Comparison of ENCODE assay signal across 8 cellular contexts in genomic region chr12:81077686-81078441, GRCh38. TPM values are rescaled to one million over a fixed set of nuclear protein-coding genes. Genes with fewer than 3 reads are reported as not detected.
DNase-seq lines count a peak whose midpoint lies in the region; ATAC-seq, FAIRE-seq and TF ChIP-seq lines count a peak whose summit lies in the region.

A gene with protein sequence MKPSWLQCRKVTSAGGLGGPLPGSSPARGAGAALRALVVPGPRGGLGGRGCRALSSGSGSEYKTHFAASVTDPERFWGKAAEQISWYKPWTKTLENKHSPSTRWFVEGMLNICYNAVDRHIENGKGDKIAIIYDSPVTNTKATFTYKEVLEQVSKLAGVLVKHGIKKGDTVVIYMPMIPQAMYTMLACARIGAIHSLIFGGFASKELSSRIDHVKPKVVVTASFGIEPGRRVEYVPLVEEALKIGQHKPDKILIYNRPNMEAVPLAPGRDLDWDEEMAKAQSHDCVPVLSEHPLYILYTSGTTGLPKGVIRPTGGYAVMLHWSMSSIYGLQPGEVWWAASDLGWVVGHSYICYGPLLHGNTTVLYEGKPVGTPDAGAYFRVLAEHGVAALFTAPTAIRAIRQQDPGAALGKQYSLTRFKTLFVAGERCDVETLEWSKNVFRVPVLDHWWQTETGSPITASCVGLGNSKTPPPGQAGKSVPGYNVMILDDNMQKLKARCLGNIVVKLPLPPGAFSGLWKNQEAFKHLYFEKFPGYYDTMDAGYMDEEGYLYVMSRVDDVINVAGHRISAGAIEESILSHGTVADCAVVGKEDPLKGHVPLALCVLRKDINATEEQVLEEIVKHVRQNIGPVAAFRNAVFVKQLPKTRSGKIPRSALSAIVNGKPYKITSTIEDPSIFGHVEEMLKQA (plus strand): TSS chr12:81078079. CDS start chr12:81078121, 42 bp downstream.

- POLR2A ChIA-PET in HepG2 (lab: Yijun Ruan, JAX) = interaction anchor here (0.9 to 2.7 kb wide), 9 partner anchors 8 to 143 kb away, joined by 3 to 17 read pairs (median 6); partner anchors contain the start of gene LIN7A

- H3K9me3 ChIP-seq in HepG2 (ENCODE audit: low read length) (no peaks in the 10 kb centered on the region), MM.1S (replicated peaks; ENCODE audit: insufficient read depth, low read length) (no peaks in the 10 kb centered on the region)

- ATAC-seq in HepG2 (peak; percentile 83), GM18873 (IDR thresholded peaks at IDR 0.05; ENCODE audit: low FRiP score, unreplicated experiment) (no peak), HG02588 (IDR thresholded peaks at IDR 0.05; ENCODE audit: unreplicated experiment) (no peak), HG02798 (IDR thresholded peaks at IDR 0.05; ENCODE audit: poor library complexity, unreplicated experiment) (no peak)

- TF ChIP-seq CTCF in dorsolateral prefrontal cortex (IDR thresholded peaks at IDR 0.05 in 54 of 56, conservative IDR thresholded peaks at IDR 0.05 in 2 of 56; ENCODE audit: low read depth in 1 of 56, partially characterized antibody in 56 of 56) (no peak), HepG2 (CRISPR knock-in tag; IDR thresholded peaks at IDR 0.05) (no peak), MM.1S (IDR thresholded peaks at IDR 0.05; ENCODE audit: low read length) (no peak)

- peaks cover 51% of the 10 kb centered on the region for H3K79me2 ChIP-seq in HepG2 (ENCODE audit: insufficient read depth, low read length)
- no peaks in the 10 kb centered on the region for H3K79me2 ChIP-seq in MM.1S (ENCODE audit: low read length)

- CTCF ChIA-PET in HepG2 (lab: Yijun Ruan, JAX; ENCODE audit: low intra/inter-chr PET ratio, low total read pairs) = no interaction called here

- peak within 1 kb of the TSS; percentile 86 for H3K9ac ChIP-seq in HepG2 (ENCODE audit: insufficient read depth, low read depth, low read length)
- H3K9ac ChIP-seq in MM.1S (ENCODE audit: low read length) = no peak within 1 kb of the TSS

- BruUV-seq in HepG2 (replicated peaks; lab: Mats Ljungman, UMichigan) = no TSS peak

- WGBS in HepG2 (ENCODE audit: low lambda C conversion rate) = 2% methylated on average over 18 of the region's 49 CpGs

- H3K36me3 ChIP-seq in HepG2 (replicated peaks in 1 of 2; ENCODE audit: control insufficient read depth in 1 of 2, insufficient read depth in 2 of 2, low read length in 2 of 2) (no peaks in the 10 kb centered on the region), MM.1S (replicated peaks; ENCODE audit: insufficient read depth, low read length) (no peaks in the 10 kb centered on the region)

- no peaks in the 10 kb centered on the region for H3K9me2 ChIP-seq in MM.1S (replicated peaks; ENCODE audit: insufficient read depth, low read length)

- FAIRE-seq in HepG2 (lab: Jason Lieb, UNC) = no peak

- H3K4me2 ChIP-seq in HepG2 (ENCODE audit: low read depth, low read length) = peak within 1 kb of the TSS; percentile 90
- no peak within 1 kb of the TSS for H3K4me2 ChIP-seq in MM.1S (ENCODE audit: low read depth, low read length)

- H3K27me3 ChIP-seq in dorsolateral prefrontal cortex (peaks cover 0 to 28% (median 13%) of the 10 kb centered on the region in 45 donors), HepG2 (ENCODE audit: control insufficient read depth in 1 of 2, insufficient read depth in 2 of 2, low read length in 2 of 2) (no peaks in the 10 kb centered on the region; a peak in 1 of 5 replicates), MM.1S (replicated peaks; ENCODE audit: insufficient read depth, low read length) (no peaks in the 10 kb centered on the region)

- in situ Hi-C loops in HepG2 (cut with HindIII; ENCODE audit: extremely low pct_ligation_motif_present, low pct_unique_long_range_greater_than_20kb) = loop anchor here (5.0 to 10.0 kb wide), 2 partner anchors 64 to 143 kb away; partner anchors contain the start of gene LIN7A

- peak; percentile 47 for DNase-seq in LHCN-M2 (ENCODE audit: low read depth)
- DNase-seq in dorsolateral prefrontal cortex = peak in 4 of 10 donors; percentile 17 to 46 (median 44)
- peak; percentile 67 for DNase-seq in HepG2 (ENCODE audit: low spot score)
- DNase-seq in MM.1S = no peak

- H3F3A ChIP-seq in MM.1S (ENCODE audit: insufficient read depth, low read length) = no peaks in the 10 kb centered on the region

- no peaks in the 10 kb centered on the region for H4K20me1 ChIP-seq in HepG2 (ENCODE audit: insufficient read depth, low read length)
- no peaks in the 10 kb centered on the region for H4K20me1 ChIP-seq in MM.1S (ENCODE audit: insufficient read depth, low read length)

- H3K4me1 ChIP-seq in HepG2 (ENCODE audit: insufficient read depth, low read length) = peaks cover 61% of the 10 kb centered on the region
- H3K4me1 ChIP-seq in MM.1S (ENCODE audit: low read length) = no peaks in the 10 kb centered on the region

- H2AFZ ChIP-seq in HepG2 (ENCODE audit: low read length) (peak within 1 kb of the TSS; percentile 77), MM.1S (ENCODE audit: low read length) (no peak within 1 kb of the TSS)

- TF ChIP-seq RAD21 in HepG2 (CRISPR knock-in tag; IDR thresholded peaks at IDR 0.05) = no peak

- TF ChIP-seq POLR2A in HepG2 (IDR thresholded peaks at IDR 0.05; ENCODE audit: insufficient read depth in 1 of 2, low read depth in 2 of 2, low read length in 2 of 2) = peak; percentile 30 to 76; a peak in 3 of 4 replicates

- H3K4me3 ChIP-seq in dorsolateral prefrontal cortex (peak within 1 kb of the TSS; percentile 27 to 75 (median 58)), HepG2 (replicated peaks in 1 of 3; ENCODE audit: insufficient read depth in 1 of 3, low read depth in 2 of 3, low read length in 3 of 3) (peak within 1 kb of the TSS; percentile 65 to 94 (median 85)), MM.1S (ENCODE audit: low read length) (no peak within 1 kb of the TSS)

- intact Hi-C loops in dorsolateral prefrontal cortex (cut with DNase I) = no loop called here
- intact Hi-C loops in HepG2 (cut with micrococcal nuclease; ENCODE audit: unreplicated experiment) = loop anchor here (1.0 to 5.0 kb wide), 6 partner anchors 8 to 241 kb away; partner anchors contain the start of gene LIN7A

- H3K27ac ChIP-seq in dorsolateral prefrontal cortex (peak within 1 kb of the TSS in 38 of 59 donors; percentile 5 to 86 (median 59)), HepG2 (ENCODE audit: extremely low read length, insufficient read depth, low read length) (peak within 1 kb of the TSS; percentile 81), temporal lobe (ENCODE audit: low read depth, low read length) (peak within 1 kb of the TSS; percentile 6), MM.1S (ENCODE audit: low read length) (no peak within 1 kb of the TSS)

- TF ChIP-seq EP300 in HepG2 (IDR thresholded peaks at IDR 0.05; ENCODE audit: low read depth in 2 of 2, low read length in 2 of 2) (0 out of 4 replicates have a peak, but pooled peaks of 1 of the 2 experiments have one; percentile 33), HepG2 (CRISPR knock-in tag; IDR thresholded peaks at IDR 0.05; ENCODE audit: borderline replicate concordance) (no peak)

TF ChIP-seq in HepG2, 621 proteins besides CTCF, POLR2A, EP300 and RAD21 (continues in another document):
- TF ChIP-seq ZNF30 (CRISPR knock-in tag; IDR thresholded peaks at IDR 0.05) (0 out of 2 replicates have a peak, but pooled peaks have one; percentile 62), KAT7 (CRISPR knock-in tag; IDR thresholded peaks at IDR 0.05; ENCODE audit: borderline replicate concordance) (no peak)

RNA-seq across cellular contexts. Expression of the gene that starts here (rescaled TPM):
- 5.0 and 6.8 TPM in 2 replicates for total RNA-seq in LHCN-M2 (2014; rRNA removed)
- 2.2 TPM for polyA plus RNA-seq in LHCN-M2 (2012)
- 10 to 100 TPM in 119 of 120 experiments, 1 to 10 TPM in 1; 9.7 to 50.1 (median 21.6) TPM for total RNA-seq in dorsolateral prefrontal cortex
- 86.3 and 95.7 TPM in 2 replicates for total RNA-seq in HepG2 (2016; rRNA removed; fragmentation: Illumina TruSeq; extraction: Trizol)
- total RNA-seq in HepG2 (2016; cell fraction: cytosol; rRNA removed; fragmentation: Illumina TruSeq; extraction: Trizol; ENCODE audit: low read depth) = 16.5 and 17.3 TPM in 2 replicates
- total RNA-seq in HepG2 (2016; cell fraction: insoluble cytoplasmic fraction; rRNA removed; fragmentation: Illumina TruSeq; extraction: Trizol) = 83.9 and 102 TPM in 2 replicates
- total RNA-seq in HepG2 (2016; cell fraction: membrane; rRNA removed; fragmentation: Illumina TruSeq; extraction: Trizol) = 23.5 and 28.5 TPM in 2 replicates
- total RNA-seq in HepG2 (2016; cell fraction: nucleus; rRNA removed; fragmentation: Illumina TruSeq; extraction: Trizol) = 133 TPM in 2 replicates
- 68.6 and 79.5 TPM in 2 replicates for polyA plus RNA-seq in HepG2 (2011; rRNA removed)
- 53.2 and 78.7 TPM in 2 replicates for polyA plus RNA-seq in HepG2 (2011; cell fraction: cytosol; rRNA removed)
- polyA plus RNA-seq in HepG2 (2011; cell fraction: nucleus; rRNA removed) = 56.5 and 68.3 TPM in 2 replicates
- 56.8 and 59.4 TPM in 2 replicates for polyA plus RNA-seq in HepG2 (2012)
- polyA plus RNA-seq in HepG2 (2016; cell fraction: cytosol; fragmentation: Illumina TruSeq; extraction: Trizol; ENCODE audit: low read depth) = 7.4 and 7.7 TPM in 2 replicates
- polyA plus RNA-seq in HepG2 (2016; cell fraction: insoluble cytoplasmic fraction; fragmentation: Illumina TruSeq; extraction: Trizol; ENCODE audit: low read depth) = 88.8 and 97.6 TPM in 2 replicates
- polyA plus RNA-seq in HepG2 (2016; cell fraction: membrane; fragmentation: Illumina TruSeq; extraction: Trizol; ENCODE audit: low read depth) = 12.9 and 14.0 TPM in 2 replicates
- 72.3 and 73.1 TPM in 2 replicates for polyA plus RNA-seq in HepG2 (2016; cell fraction: nucleus; fragmentation: Illumina TruSeq; extraction: Trizol; ENCODE audit: insufficient read depth, low read depth)
- 96.5 TPM in 1 of 2 replicates, not detected in the other for polyA minus RNA-seq in HepG2 (2011; rRNA and poly(A)+ RNA removed; ENCODE audit: low replicate concordance)
- 99.5 and 134 TPM in 2 replicates for polyA minus RNA-seq in HepG2 (2011; cell fraction: cytosol; rRNA and poly(A)+ RNA removed)
- 426 and 440 TPM in 2 replicates for polyA minus RNA-seq in HepG2 (2011; cell fraction: nucleus; rRNA and poly(A)+ RNA removed)
- 6.9 TPM for total RNA-seq in temporal lobe
